ENCODE assay signal across 14 cellular contexts in genomic region chr5:23466401-23466886, GRCh38. TPM values are rescaled to one million over a fixed set of nuclear protein-coding genes. Genes with fewer than 3 reads are reported as not detected.
DNase-seq lines count a peak whose midpoint lies in the region; ATAC-seq, FAIRE-seq and TF ChIP-seq lines count a peak whose summit lies in the region.
"Had no signal": no experiment of that assay in that cellular context is flagged by ENCODE, and none has a peak within 500 bp of the region (broad histone marks: within the 10 kb centered on the region; RNA-seq: fewer than 3 reads in every experiment).

No MANE protein-coding gene starts in this region.

- no peaks in the 10 kb centered on the region for H3K79me2 ChIP-seq in trophoblast cell (ENCODE audit: control insufficient read depth, insufficient read depth, low read length, poor library complexity)

- no peak for TF ChIP-seq CTCF in brain microvascular endothelial cell (IDR thresholded peaks at IDR 0.05; ENCODE audit: low read depth, low read length, missing control alignments)
- TF ChIP-seq CTCF in heart left ventricle (IDR thresholded peaks at IDR 0.05): no peak

- H3K18ac ChIP-seq in trophoblast cell (ENCODE audit: low read length): no peak overlapping the region

- H3K23ac ChIP-seq in trophoblast cell (ENCODE audit: low read length): no peak overlapping the region

- H2BK12ac ChIP-seq in trophoblast cell (ENCODE audit: low read length): no peak overlapping the region

- no peaks in the 10 kb centered on the region for H3K79me1 ChIP-seq in trophoblast cell (ENCODE audit: low read length)

- no peak overlapping the region for H2BK120ac ChIP-seq in trophoblast cell (ENCODE audit: insufficient read depth, low read length, poor library complexity)

- H3K4me2 ChIP-seq in trophoblast cell (ENCODE audit: low read length): no peak overlapping the region

- no peak for ATAC-seq in heart left ventricle
- ATAC-seq: activated CD4-positive, CD25-positive, alpha-beta regulatory T cell treated with anti-CD3 and anti-CD28 coated beads, Interleukin-2, amount 50 U/mL, for 24 hours; activated T-helper 17 cell treated with anti-CD3 and anti-CD28 coated beads, Interleukin-2, amount 50 U/mL, for 72 hours had no signal

- in situ Hi-C loops in brain microvascular endothelial cell (cut with HindIII; ENCODE audit: low pct_ligation_motif_present, low sequenced_read_pairs): no loop called here

- no peaks in the 10 kb centered on the region for H3K9me3 ChIP-seq in trophoblast cell (ENCODE audit: insufficient read depth, low read depth, low read length)
- H3K9me3 ChIP-seq in heart left ventricle: peaks cover 0 to 12% (median 6%) of the 10 kb centered on the region in 12 donors

- H3K4me1 ChIP-seq in trophoblast cell (ENCODE audit: control insufficient read depth in 1 of 2, insufficient read depth in 2 of 2, low read length in 2 of 2) (no peaks in the 10 kb centered on the region), heart left ventricle (no peaks in the 10 kb centered on the region)
- H3K4me1 ChIP-seq: Peyer's patch had no signal

- DNase-seq in HTR-8/SVneo (ENCODE audit: insufficient read length, low spot score): peak; percentile 55
- peak; percentile 7 for DNase-seq in NOMO-1 treated with dmso at 0.1 percent for 144 hours (lab: John Stamatoyannopoulos, UW; ENCODE audit: unreplicated experiment)
- DNase-seq in brain microvascular endothelial cell: peak; percentile 24
- DNase-seq in trophoblast cell: peak; percentile 44 to 87
- no peak for DNase-seq in NCI-H2171 treated with DMSO at 0.1 percent for 48 hours (lab: John Stamatoyannopoulos, UW)
- no peak for DNase-seq in DMS153 (lab: John Stamatoyannopoulos, UW)
- DNase-seq in heart left ventricle: no peak
- DNase-seq: kidney, NCI-H1092, Peyer's patch had no signal

- H3K27ac ChIP-seq in brain microvascular endothelial cell: no peak overlapping the region
- H3K27ac ChIP-seq in trophoblast cell (ENCODE audit: low read depth, low read length): no peak overlapping the region
- no peak overlapping the region for H3K27ac ChIP-seq in heart left ventricle
- H3K27ac ChIP-seq: Peyer's patch had no signal

- H2AFZ ChIP-seq in trophoblast cell (ENCODE audit: insufficient read depth, low read length, poor library complexity): no peak overlapping the region

- no peaks in the 10 kb centered on the region for H3K36me3 ChIP-seq in brain microvascular endothelial cell (replicated peaks)
- no peaks in the 10 kb centered on the region for H3K36me3 ChIP-seq in trophoblast cell (ENCODE audit: control insufficient read depth in 1 of 2, insufficient read depth in 2 of 2, low read length in 2 of 2)
- no peaks in the 10 kb centered on the region for H3K36me3 ChIP-seq in heart left ventricle
- H3K36me3 ChIP-seq: Peyer's patch had no signal

- H4K12ac ChIP-seq in trophoblast cell (ENCODE audit: low read depth, low read length): no peak overlapping the region

- peak; percentile 91 for FAIRE-seq in HTR-8/SVneo (lab: Jason Lieb, UNC)
- FAIRE-seq: GM19239, kidney had no signal

- H3K27me3 ChIP-seq in brain microvascular endothelial cell (replicated peaks): no peaks in the 10 kb centered on the region
- no peaks in the 10 kb centered on the region for H3K27me3 ChIP-seq in trophoblast cell (ENCODE audit: insufficient read depth, low read length)
- H3K27me3 ChIP-seq in heart left ventricle: no peaks in the 10 kb centered on the region
- H3K27me3 ChIP-seq: Peyer's patch had no signal

- WGBS in trophoblast cell (ENCODE audit: extremely low coverage, insufficient coverage, insufficient read length): no CpG with 5 or more reads among the region's 2 CpGs
- WGBS in heart left ventricle, 4 donors: 6 to 28% (median 19%) methylated on average over 2 of the region's 2 CpGs

- H2BK5ac ChIP-seq in trophoblast cell (ENCODE audit: low read depth, low read length, poor library complexity): no peak overlapping the region

- intact Hi-C loops in heart left ventricle (cut with DNase I): no loop called here

- H4K8ac ChIP-seq in trophoblast cell (ENCODE audit: low read depth, low read length): no peak overlapping the region

- no peak overlapping the region for H2AK5ac ChIP-seq in trophoblast cell (ENCODE audit: low read length)

- no peak overlapping the region for H3K9ac ChIP-seq in trophoblast cell (ENCODE audit: low read length)

- no peak overlapping the region for H4K91ac ChIP-seq in trophoblast cell (ENCODE audit: low read depth, low read length)

- no peak overlapping the region for H3K4me3 ChIP-seq in brain microvascular endothelial cell (ENCODE audit: low read depth, low read length)
- H3K4me3 ChIP-seq in trophoblast cell (ENCODE audit: low read depth, low read length): no peak overlapping the region
- no peak overlapping the region for H3K4me3 ChIP-seq in heart left ventricle
- H3K4me3 ChIP-seq: Peyer's patch had no signal

- no peak overlapping the region for H3K14ac ChIP-seq in trophoblast cell (ENCODE audit: low read length)

- TF ChIP-seq POLR2A in heart left ventricle (IDR thresholded peaks at IDR 0.05): no peak

- H3K4ac ChIP-seq in trophoblast cell (ENCODE audit: low read depth, low read length): no peak overlapping the region

RNA-seq across cellular contexts. Expression of gene PRDM9, which starts 41.0 kb away (rescaled TPM):
- 0.71 and 0.74 TPM in 2 replicates for polyA plus RNA-seq in trophoblast cell (2013)
- not detected for total RNA-seq in heart left ventricle
- not detected for polyA plus RNA-seq in heart left ventricle
- total RNA-seq: activated T-helper 17 cell treated with anti-CD3 and anti-CD28 coated beads, Interleukin-2, amount 50 U/mL, for 72 hours; kidney; neural crest cell; Peyer's patch had no signal

Comparison
In these comparisons a context has a peak if more than half of its experiments do, and no peak if none do; other contexts are left out.
1. DNase-seq: peak in HTR-8/SVneo (single experiment), NOMO-1 treated with dmso at 0.1 percent for 144 hours (single experiment), brain microvascular endothelial cell (single experiment) and trophoblast cell (2 of 2); none in NCI-H2171 treated with DMSO at 0.1 percent for 48 hours (single experiment), DMS153 (single experiment) and heart left ventricle (0 of 5).